In genomic region chr19:13060233-13060963, GRCh38 we compare ENCODE assay signal across 2 cellular contexts.
TF ChIP-seq lines count a peak whose summit lies in the region.

No MANE protein-coding gene starts in this region.

TF ChIP-seq in H1, 55 proteins besides CTCF, POLR2A, EP300 and RAD21:
- TF ChIP-seq TAF7 (optimal IDR thresholded peaks at IDR 0.05; ENCODE audit: borderline replicate concordance, low read depth, low read length): no peak
- no peak for TF ChIP-seq JUN (IDR thresholded peaks at IDR 0.05; ENCODE audit: low read depth, low read length)
- TF ChIP-seq GABPA (IDR thresholded peaks at IDR 0.05; ENCODE audit: borderline replicate concordance, insufficient read depth, low read length): no peak
- peak; percentile 17; the same call in 1 of the 2 replicates for TF ChIP-seq SUZ12 (IDR thresholded peaks at IDR 0.05; ENCODE audit: low read length)
- TF ChIP-seq EZH2 (IDR thresholded peaks at IDR 0.05; ENCODE audit: low read depth, low read length, severe bottlenecking): peak; percentile 25

TF ChIP-seq in neural cell, 6 proteins besides CTCF, POLR2A, EP300 and RAD21:
- TF ChIP-seq REST (IDR thresholded peaks at IDR 0.05; ENCODE audit: borderline replicate concordance) (no peak), TAF1 (IDR thresholded peaks at IDR 0.05; ENCODE audit: low read depth) (no peak), SMC3 (conservative IDR thresholded peaks at IDR 0.05; ENCODE audit: poor library complexity) (no peak), MXI1 (conservative IDR thresholded peaks at IDR 0.05; ENCODE audit: poor library complexity, severe bottlenecking) (no peak), EZH2 (IDR thresholded peaks at IDR 0.05; ENCODE audit: borderline replicate concordance, insufficient read depth, low read length, poor library complexity, severe bottlenecking) (no peak), POLR2AphosphoS5 (IDR thresholded peaks at IDR 0.05) (no peak)
TF ChIP-seq in neural cell: peak in this region for 0.
